21 cellular contexts compared by ENCODE assay signal in the genomic region with DNA sequence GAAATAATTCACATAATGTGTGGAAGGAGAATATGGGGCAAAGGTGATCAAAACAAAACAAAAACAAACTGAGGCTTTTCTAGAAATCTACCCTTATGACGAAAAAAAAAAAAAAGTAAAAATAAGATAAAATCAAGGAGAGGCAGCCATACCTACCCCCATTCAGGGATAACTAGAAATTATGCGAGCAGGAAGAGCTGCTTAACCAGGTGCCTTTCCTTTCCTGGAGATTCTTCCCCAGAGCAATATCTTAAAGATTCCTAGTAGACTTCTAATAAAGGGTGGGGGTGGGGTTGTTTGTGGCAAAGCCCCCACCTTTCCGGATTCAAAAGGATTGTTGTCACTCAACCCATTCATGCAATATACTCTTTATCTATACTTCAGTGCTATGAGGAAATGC.
"Had no signal": no experiment of that assay in that cellular context is flagged by ENCODE, and none has a peak within 500 bp of the region (broad histone marks: within the 10 kb centered on the region; RNA-seq: fewer than 3 reads in every experiment).

No MANE protein-coding gene starts in this region.

- H3K9me3 ChIP-seq: esophagus squamous epithelium, gastrocnemius medialis, heart right ventricle, left lung had no signal

- ATAC-seq: effector memory CD8-positive, alpha-beta T cell; esophagus mucosa; gastrocnemius medialis; left lung; left ventricle myocardium superior had no signal

- H3K27me3 ChIP-seq: esophagus squamous epithelium, gastrocnemius medialis, heart right ventricle, left lung had no signal

- H3K36me3 ChIP-seq: esophagus squamous epithelium, gastrocnemius medialis, heart right ventricle, left lung had no signal

- H3K4me3 ChIP-seq: esophagus squamous epithelium, left lung, lung had no signal

- H3K27ac ChIP-seq: epithelial cell of prostate, gastrocnemius medialis, left lung had no signal

- DNase-seq: dermis blood vessel endothelial cell; effector CD8-positive, alpha-beta T cell; effector memory CD8-positive, alpha-beta T cell; endodermal cell; erythroblast; esophagus squamous epithelium; foreskin fibroblast; foreskin melanocyte; gastrocnemius medialis; glutamatergic neuron; heart right ventricle; hippocampal formation; left cardiac atrium; left lung; left ventricle myocardium superior; mammary epithelial cell; mesendoderm; midbrain had no signal
